Comparison of ENCODE assay signal across 27 cellular contexts in the genomic region with DNA sequence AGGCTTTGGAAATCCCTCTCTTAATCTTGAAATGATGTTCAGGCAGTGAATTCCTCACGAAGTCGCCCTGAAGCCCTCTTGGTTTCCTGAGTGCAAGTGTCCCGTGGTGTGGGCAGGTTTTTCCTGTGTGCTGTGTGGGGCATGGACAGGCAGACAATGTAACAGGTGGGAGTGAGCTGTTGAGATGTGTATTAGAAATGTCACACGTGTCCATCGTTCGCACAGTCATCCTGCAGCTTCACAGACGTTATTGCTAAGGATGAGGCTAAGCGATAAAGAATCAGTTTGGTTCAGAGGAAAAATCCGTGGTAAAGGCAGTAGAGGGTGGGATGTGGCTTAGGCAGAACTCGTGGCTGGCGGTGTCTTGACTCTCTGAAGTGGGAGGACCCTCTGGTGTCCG.
"Had no signal": no experiment of that assay in that cellular context is flagged by ENCODE, and none has a peak within 500 bp of the region (broad histone marks: within the 10 kb centered on the region; RNA-seq: fewer than 3 reads in every experiment).

No MANE protein-coding gene starts in this region.

- H3K4me2 ChIP-seq: neural progenitor cell, smooth muscle cell had no signal

- FAIRE-seq: endometrium, frontal cortex, keratinocyte had no signal

- ATAC-seq: naive thymus-derived CD4-positive, alpha-beta T cell; sciatic nerve; stimulated activated naive CD8-positive, alpha-beta T cell treated with anti-CD3 and anti-CD28 coated beads, Interleukin-15, amount 100 ng/mL, for 72 hours had no signal

- H3K4me3 ChIP-seq: colonic mucosa, lung, neural progenitor cell, prostate gland, right atrium auricular region, smooth muscle cell, suprapubic skin, transverse colon, vagina had no signal

- H2AFZ ChIP-seq: neural progenitor cell had no signal

- H3K27me3 ChIP-seq: colonic mucosa, neural progenitor cell, right atrium auricular region, suprapubic skin, transverse colon, vagina had no signal

- H3K4me3 Mint-ChIP-seq: dendritic cell treated with granulocyte-macrophage colony-stimulating factor and Interleukin-4, amounts not matched to agents 40 ng/mL and 50 ng/mL, for 4 days; mesothelial cell of epicardium; naive thymus-derived CD4-positive, alpha-beta T cell; nephron; neural progenitor cell; stimulated activated naive CD8-positive, alpha-beta T cell treated with anti-CD3 and anti-CD28 coated beads, Interleukin-15, amount 100 ng/mL, for 72 hours had no signal

- H3K27me3 Mint-ChIP-seq: dendritic cell treated with granulocyte-macrophage colony-stimulating factor and Interleukin-4, amounts not matched to agents 40 ng/mL and 50 ng/mL, for 4 days; naive thymus-derived CD4-positive, alpha-beta T cell; stimulated activated naive CD8-positive, alpha-beta T cell treated with anti-CD3 and anti-CD28 coated beads, Interleukin-15, amount 100 ng/mL, for 72 hours had no signal

- H3K4me1 Mint-ChIP-seq: mesothelial cell of epicardium; neural progenitor cell; stimulated activated naive CD8-positive, alpha-beta T cell treated with anti-CD3 and anti-CD28 coated beads, Interleukin-15, amount 100 ng/mL, for 72 hours had no signal

- H3K27ac Mint-ChIP-seq: dendritic cell treated with granulocyte-macrophage colony-stimulating factor and Interleukin-4, amounts not matched to agents 40 ng/mL and 50 ng/mL, for 4 days; mesothelial cell of epicardium; nephron; neural progenitor cell had no signal

- H3K36me3 ChIP-seq: neural progenitor cell had no signal

- H3K9ac ChIP-seq: neural progenitor cell had no signal

- DNase-seq: colonic mucosa; effector CD8-positive, alpha-beta T cell; head of caudate nucleus; mesenchymal stem cell; naive thymus-derived CD4-positive, alpha-beta T cell; nucleus accumbens; stimulated activated CD4-positive, alpha-beta T cell treated with anti-CD3 and anti-CD28 coated beads, Interleukin-12 subunit alpha, Interleukin-12 subunit beta, amount 100 ng/mL, for 4 hours; stimulated activated CD4-positive, alpha-beta T cell treated with anti-CD3 and anti-CD28 coated beads, Interleukin-1b, Interleukin-23, amount 100 ng/mL, for 48 hours; stimulated activated CD4-positive, alpha-beta T cell treated with anti-CD3 and anti-CD28 coated beads, Interleukin-4, amount 100 ng/mL, for 1 hour; stimulated activated CD8-positive, alpha-beta memory T cell treated with anti-CD3 and anti-CD28 coated beads, Interleukin-4, amount 100 ng/mL, for 48 hours; stimulated activated naive CD4-positive, alpha-beta T cell; stimulated activated naive CD8-positive, alpha-beta T cell treated with anti-CD3 and anti-CD28 coated beads, Interleukin-15, amount 100 ng/mL, for 72 hours; transverse colon had no signal

- H3K4me1 ChIP-seq: colonic mucosa, neural progenitor cell, prostate gland, right atrium auricular region, suprapubic skin, transverse colon, vagina had no signal

- H3K9me3 ChIP-seq: colonic mucosa, prostate gland, right atrium auricular region, suprapubic skin, transverse colon, vagina had no signal

- H3K27ac ChIP-seq: colonic mucosa, neural progenitor cell, prostate gland, right atrium auricular region, suprapubic skin, transverse colon, vagina had no signal

- H3K9me3 Mint-ChIP-seq: dendritic cell treated with granulocyte-macrophage colony-stimulating factor and Interleukin-4, amounts not matched to agents 40 ng/mL and 50 ng/mL, for 4 days; mesothelial cell of epicardium; naive thymus-derived CD4-positive, alpha-beta T cell; nephron; neural progenitor cell; stimulated activated naive CD8-positive, alpha-beta T cell treated with anti-CD3 and anti-CD28 coated beads, Interleukin-15, amount 100 ng/mL, for 72 hours had no signal
